ENCODE assay signal across 28 cellular contexts in the genomic region with DNA sequence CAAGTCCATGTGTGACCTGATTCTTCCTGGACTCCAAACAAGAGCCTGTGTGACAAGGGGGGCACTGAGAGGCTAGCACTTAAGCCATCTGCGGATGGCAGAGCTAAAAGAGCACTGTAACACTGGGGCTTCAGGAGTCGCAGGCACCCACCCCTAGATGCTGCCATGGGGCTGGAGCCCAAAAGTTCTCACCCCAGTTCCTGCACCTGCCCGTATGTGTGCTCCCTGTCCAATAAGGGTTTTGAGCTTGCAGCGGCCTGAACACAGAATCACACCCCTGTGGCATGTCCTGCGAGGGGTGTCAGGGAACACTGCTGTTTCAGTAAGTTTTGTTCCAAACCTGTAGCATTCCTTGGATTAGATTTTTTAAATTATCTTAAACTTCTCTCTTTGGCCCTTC.
"Had no signal": no experiment of that assay in that cellular context is flagged by ENCODE, and none has a peak within 500 bp of the region (broad histone marks: within the 10 kb centered on the region; RNA-seq: fewer than 3 reads in every experiment).

No MANE protein-coding gene starts in this region.

- H3K4me3 Mint-ChIP-seq: stimulated activated effector memory CD8-positive, alpha-beta T cell treated with anti-CD3 and anti-CD28 coated beads, Interleukin-12 subunit alpha, Interleukin-12 subunit beta, amount 100 ng/mL, for 72 hours; stimulated activated naive B cell treated with anti-CD40 and anti-IgM and Interleukin-4, amounts not matched to agents 10 μg/mL and 1 μg/mL and 100 μg/mL, for 72 hours; stimulated activated naive CD8-positive, alpha-beta T cell treated with anti-CD3 and anti-CD28 coated beads, Interleukin-15, amount 100 ng/mL, for 72 hours; stimulated activated naive CD8-positive, alpha-beta T cell treated with anti-CD3 and anti-CD28 coated beads, Interleukin-15, Interleukin-2, amounts not matched to agents 100 ng/mL and 50 ng/mL, for 24 hours; type B pancreatic cell had no signal

- FAIRE-seq: urothelium cell line had no signal

- H3K27ac ChIP-seq: stomach, suprapubic skin, testis, thoracic aorta, tibial artery, tibial nerve, transverse colon, upper lobe of left lung, upper lobe of right lung, uterus, vagina had no signal

- H3K4me1 Mint-ChIP-seq: stimulated activated effector memory CD8-positive, alpha-beta T cell treated with anti-CD3 and anti-CD28 coated beads, Interleukin-12 subunit alpha, Interleukin-12 subunit beta, amount 100 ng/mL, for 72 hours; stimulated activated naive B cell treated with anti-CD40 and anti-IgM and Interleukin-4, amounts not matched to agents 10 μg/mL and 1 μg/mL and 100 μg/mL, for 72 hours; stimulated activated naive CD8-positive, alpha-beta T cell treated with anti-CD3 and anti-CD28 coated beads, Interleukin-15, amount 100 ng/mL, for 72 hours had no signal

- H3K9me3 Mint-ChIP-seq: stimulated activated effector memory CD8-positive, alpha-beta T cell treated with anti-CD3 and anti-CD28 coated beads, Interleukin-12 subunit alpha, Interleukin-12 subunit beta, amount 100 ng/mL, for 72 hours; stimulated activated naive B cell treated with anti-CD40 and anti-IgM and Interleukin-4, amounts not matched to agents 10 μg/mL and 1 μg/mL and 100 μg/mL, for 72 hours had no signal

- H3K4me3 ChIP-seq: stomach, suprapubic skin, testis, thoracic aorta, tibial artery, tibial nerve, transverse colon, upper lobe of left lung, upper lobe of right lung, uterus, vagina had no signal

- DNase-seq: stimulated activated CD4-positive, alpha-beta T cell treated with anti-CD3 and anti-CD28 coated beads, Interleukin-2, amount 100 ng/mL, for 24 hours; stimulated activated CD4-positive, alpha-beta T cell treated with anti-CD3 and anti-CD28 coated beads, Interleukin-2, amount 100 ng/mL, for 48 hours; stimulated activated CD4-positive, alpha-beta T cell treated with anti-CD3 and anti-CD28 coated beads, Interleukin-4, amount 100 ng/mL, for 1 hour; stimulated activated CD4-positive, alpha-beta T cell treated with anti-CD3 and anti-CD28 coated beads, Interleukin-4, amount 100 ng/mL, for 24 hours; stimulated activated CD4-positive, alpha-beta T cell treated with anti-CD3 and anti-CD28 coated beads, Interleukin-4, amount 100 ng/mL, for 4 hours; stimulated activated CD8-positive, alpha-beta memory T cell treated with anti-CD3 and anti-CD28 coated beads, Interleukin-4, amount 100 ng/mL, for 48 hours; stimulated activated naive B cell treated with anti-CD40 and anti-IgM and Interleukin-4, amounts not matched to agents 10 μg/mL and 1 μg/mL and 100 μg/mL, for 72 hours; stimulated activated naive CD4-positive, alpha-beta T cell; stimulated activated naive CD4-positive, alpha-beta T cell treated with Interleukin-2 at 50 U/mL for 16 hours; stimulated activated naive CD8-positive, alpha-beta T cell treated with anti-CD3 and anti-CD28 coated beads, Interleukin-15, amount 100 ng/mL, for 72 hours; stimulated activated naive CD8-positive, alpha-beta T cell treated with anti-CD3 and anti-CD28 coated beads, Interleukin-15, Interleukin-2, amounts not matched to agents 100 U/mL and 50 U/mL, for 24 hours; stomach; substantia nigra; testis; tibial artery; transverse colon; trophoblast cell; upper lobe of left lung; upper lobe of right lung; uterus had no signal

- H3K27me3 ChIP-seq: stomach, suprapubic skin, testis, tibial artery, tibial nerve, transverse colon, upper lobe of left lung, upper lobe of right lung, uterus, vagina had no signal

- H3K27ac Mint-ChIP-seq: stimulated activated effector memory CD8-positive, alpha-beta T cell treated with anti-CD3 and anti-CD28 coated beads, Interleukin-12 subunit alpha, Interleukin-12 subunit beta, amount 100 ng/mL, for 72 hours; stimulated activated naive B cell treated with anti-CD40 and anti-IgM and Interleukin-4, amounts not matched to agents 10 μg/mL and 1 μg/mL and 100 μg/mL, for 72 hours; stimulated activated naive CD8-positive, alpha-beta T cell treated with anti-CD3 and anti-CD28 coated beads, Interleukin-15, amount 100 ng/mL, for 72 hours; stimulated activated naive CD8-positive, alpha-beta T cell treated with anti-CD3 and anti-CD28 coated beads, Interleukin-15, Interleukin-2, amounts not matched to agents 100 ng/mL and 50 ng/mL, for 24 hours; type B pancreatic cell had no signal

- H3K36me3 Mint-ChIP-seq: type B pancreatic cell had no signal

- H3K4me1 ChIP-seq: stomach, suprapubic skin, testis, tibial artery, tibial nerve, transverse colon, upper lobe of left lung, upper lobe of right lung, uterus, vagina had no signal

- ATAC-seq: stimulated activated effector memory CD8-positive, alpha-beta T cell treated with anti-CD3 and anti-CD28 coated beads, Interleukin-12 subunit alpha, Interleukin-12 subunit beta, amount 100 ng/mL, for 72 hours; stimulated activated naive B cell treated with anti-CD40 and anti-IgM and Interleukin-4, amounts not matched to agents 10 μg/mL and 1 μg/mL and 100 μg/mL, for 72 hours; stimulated activated naive CD8-positive, alpha-beta T cell treated with anti-CD3 and anti-CD28 coated beads, Interleukin-15, amount 100 ng/mL, for 72 hours; stimulated activated naive CD8-positive, alpha-beta T cell treated with anti-CD3 and anti-CD28 coated beads, Interleukin-15, Interleukin-2, amounts not matched to agents 100 U/mL and 50 U/mL, for 24 hours; upper lobe of right lung had no signal

- H3K36me3 ChIP-seq: uterus, vagina had no signal

- H3K9me3 ChIP-seq: suprapubic skin, testis, thoracic aorta, tibial artery, transverse colon, upper lobe of left lung, upper lobe of right lung, uterus, vagina had no signal

- H3K27me3 Mint-ChIP-seq: stimulated activated naive B cell treated with anti-CD40 and anti-IgM and Interleukin-4, amounts not matched to agents 10 μg/mL and 1 μg/mL and 100 μg/mL, for 72 hours; type B pancreatic cell had no signal
